In the genomic region with DNA sequence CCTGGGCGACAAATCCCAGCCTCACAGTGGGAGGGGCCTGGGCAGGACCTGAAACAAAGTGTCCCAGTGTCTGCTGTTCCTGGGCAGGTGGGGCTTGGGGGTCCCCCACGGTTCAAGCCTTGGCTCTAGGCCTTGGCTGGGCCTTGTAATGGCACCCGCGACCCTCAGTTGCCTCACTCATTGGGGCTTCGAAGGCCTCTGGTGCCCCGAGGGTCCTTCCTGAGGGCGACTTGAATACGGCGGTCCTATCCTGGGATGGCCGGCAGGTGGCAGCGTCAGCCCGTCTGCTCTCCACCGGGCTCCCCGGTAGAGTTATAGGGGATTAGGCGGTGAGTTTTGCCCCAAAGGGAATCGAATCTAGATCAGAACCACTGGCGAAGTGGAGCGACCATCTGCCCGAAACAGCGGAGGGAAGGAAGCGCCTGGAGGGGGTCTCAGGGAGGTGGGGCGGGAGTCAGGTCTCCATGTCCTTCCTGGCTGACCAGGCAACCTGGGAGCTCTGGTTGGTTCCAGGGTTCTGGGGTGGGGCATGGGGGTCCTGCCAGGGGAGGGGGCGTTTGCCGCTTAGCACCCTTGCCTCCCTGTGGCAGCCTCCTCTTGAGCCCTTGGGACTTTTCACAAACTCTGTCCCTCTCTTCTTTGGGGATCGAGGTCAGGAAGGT, we compare ENCODE assay signal across 1 cellular context.
TF ChIP-seq lines count a peak whose summit lies in the region.

No MANE protein-coding gene starts in this region.

TF ChIP-seq in endothelial cell of umbilical vein, 7 proteins besides CTCF, POLR2A, EP300 and RAD21 (continued from another document):
- no peak for TF ChIP-seq FOS (IDR thresholded peaks at IDR 0.05; ENCODE audit: borderline replicate concordance, insufficient read depth, low read length)
- TF ChIP-seq MYC (IDR thresholded peaks at IDR 0.05; ENCODE audit: low read depth, low read length) = no peak
- TF ChIP-seq, protein P1, sequence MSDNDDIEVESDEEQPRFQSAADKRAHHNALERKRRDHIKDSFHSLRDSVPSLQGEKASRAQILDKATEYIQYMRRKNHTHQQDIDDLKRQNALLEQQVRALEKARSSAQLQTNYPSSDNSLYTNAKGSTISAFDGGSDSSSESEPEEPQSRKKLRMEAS (IDR thresholded peaks at IDR 0.05; ENCODE audit: insufficient read depth, insufficient read length) = no peak
- no peak for TF ChIP-seq EZH2 (IDR thresholded peaks at IDR 0.05; ENCODE audit: borderline replicate concordance, low read depth, low read length, severe bottlenecking)
